Comparison of ENCODE assay signal across 7 cellular contexts in the genomic region with DNA sequence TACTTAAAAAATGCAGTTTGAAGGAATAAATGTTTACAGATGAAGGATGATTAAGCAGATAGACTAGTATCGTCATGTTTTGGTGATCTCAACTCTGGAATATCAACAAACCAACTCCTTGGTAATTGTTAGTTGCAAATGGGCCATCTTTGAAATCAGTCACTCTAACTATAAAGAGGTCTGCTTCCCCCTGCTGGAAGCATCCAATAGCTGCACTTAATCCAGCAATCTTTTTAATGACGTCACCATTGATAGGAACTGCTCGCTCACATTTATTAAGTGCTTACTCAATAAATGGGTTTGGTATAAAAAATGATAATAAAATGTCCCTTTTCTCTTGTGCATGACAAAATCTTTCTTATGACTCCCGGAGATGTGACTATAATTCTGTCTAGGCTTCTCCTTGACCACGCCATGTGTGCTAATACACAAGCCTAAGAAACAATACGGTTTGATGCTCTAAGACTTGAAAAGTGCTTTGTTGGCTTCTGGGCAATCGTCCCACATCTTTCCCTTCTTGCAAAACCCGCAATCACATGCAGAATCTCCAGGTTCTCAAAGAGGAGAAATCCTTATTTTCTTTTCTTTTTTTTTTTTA.
DNase-seq lines count a peak whose midpoint lies in the region; ATAC-seq and TF ChIP-seq lines count a peak whose summit lies in the region.

No MANE protein-coding gene starts in this region.

- no peak overlapping the region for H3K9ac ChIP-seq in NT2/D1 (ENCODE audit: insufficient read length, low read depth)

- TF ChIP-seq POLR2A in lower leg skin (IDR thresholded peaks at IDR 0.05), result no peak

- no peaks in the 10 kb centered on the region for H3K4me1 ChIP-seq in NT2/D1 (ENCODE audit: insufficient read depth, insufficient read length)

- H3K4me3 ChIP-seq in NT2/D1 (ENCODE audit: insufficient read length, low read depth) (no peak overlapping the region), choroid plexus epithelial cell (ENCODE audit: low read depth, low read length) (no peak overlapping the region), lower leg skin (ENCODE audit: low read depth, poor library complexity, severe bottlenecking) (no peak overlapping the region)

- H3K9me3 ChIP-seq in NT2/D1 (ENCODE audit: insufficient read depth, low read length), result no peaks in the 10 kb centered on the region

- intact Hi-C loops in lower leg skin (cut with DNase I; ENCODE audit: low total_unique reads), result no loop called here

- DNase-seq in GM04503 (ENCODE audit: low read depth), result peak; percentile 30
- DNase-seq in HK-2 (ENCODE audit: unreplicated experiment), result peak; percentile 6
- peak; percentile 27 for DNase-seq in NT2/D1 (ENCODE audit: low read depth, low spot score)
- peak; percentile 87 for DNase-seq in choroid plexus epithelial cell (ENCODE audit: low read depth)
- peak; percentile 25 for DNase-seq in mucosa of gallbladder (ENCODE audit: low spot score)
- no peak for DNase-seq in lower leg skin (ENCODE audit: low spot score in 2 of 2)

- H3K36me3 ChIP-seq in NT2/D1 (ENCODE audit: insufficient read depth, insufficient read length, low read length), result no peaks in the 10 kb centered on the region

- ATAC-seq in GM21447 (IDR thresholded peaks at IDR 0.05; ENCODE audit: unreplicated experiment), result peak; percentile 86

- TF ChIP-seq CTCF in choroid plexus epithelial cell (conservative IDR thresholded peaks at IDR 0.05; ENCODE audit: low read depth, low read length) (peak; percentile 86), lower leg skin (IDR thresholded peaks at IDR 0.05) (no peak)

- H3K27me3 ChIP-seq in NT2/D1 (ENCODE audit: insufficient read depth, insufficient read length), result no peaks in the 10 kb centered on the region

- WGBS in lower leg skin, 2 donors, result 41 to 42% methylated on average over 8 of the region's 8 CpGs

Comparison
In these comparisons a context has a peak if more than half of its experiments do, and no peak if none do; other contexts are left out.
1. DNase-seq: peak in GM04503 (single experiment), HK-2 (single experiment), NT2/D1 (single experiment), choroid plexus epithelial cell (single experiment) and mucosa of gallbladder (single experiment); none in lower leg skin (0 of 2).